Comparison of ENCODE assay signal across 8 cellular contexts in the genomic region with DNA sequence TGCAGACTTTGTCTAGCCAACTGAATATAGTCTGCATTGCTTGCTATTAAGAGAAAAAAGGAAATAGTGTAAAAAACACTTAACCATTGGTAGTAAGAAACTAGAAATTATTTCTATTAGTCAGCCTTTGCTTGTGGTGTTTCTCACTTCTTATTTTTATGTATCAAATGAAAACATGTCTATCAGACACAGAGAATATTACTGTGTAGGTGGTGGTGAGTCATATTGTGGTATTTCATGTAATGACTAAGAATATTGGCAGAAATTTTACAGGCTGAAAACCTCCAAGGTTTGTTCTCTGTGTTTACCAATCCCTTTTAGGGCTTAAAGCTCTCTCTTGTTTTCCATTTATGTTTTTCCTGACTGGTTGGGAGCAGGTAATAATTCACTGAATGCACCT.
DNase-seq lines count a peak whose midpoint lies in the region; ATAC-seq and TF ChIP-seq lines count a peak whose summit lies in the region.

No MANE protein-coding gene starts in this region.

- H2BK120ac ChIP-seq in IMR-90 (ENCODE audit: low read depth, low read length): no peak overlapping the region
- H2BK120ac ChIP-seq in mesenchymal stem cell (ENCODE audit: low read depth, low read length): no peak overlapping the region

- DNase-seq in GM10266 (ENCODE audit: extremely low spot score) (peak; percentile 59), IMR-90 (peak; percentile 93), astrocyte of the spinal cord (ENCODE audit: low read depth, low spot score) (peak; percentile 93), mesenchymal stem cell (peak; percentile 69), mesenteric fat pad (ENCODE audit: low spot score) (no peak), BE2C (no peak)
- DNase-seq in effector CD4-positive, alpha-beta T cell: no peak

- no peaks in the 10 kb centered on the region for H4K20me1 ChIP-seq in IMR-90 (ENCODE audit: insufficient read depth, low read length)

- H3K18ac ChIP-seq in IMR-90 (ENCODE audit: low read depth, low read length) (no peak overlapping the region), mesenchymal stem cell (ENCODE audit: low read depth in 1 of 2, low read length in 2 of 2) (no peak overlapping the region)

- TF ChIP-seq RAD21 in IMR-90 (IDR thresholded peaks at IDR 0.05; ENCODE audit: low read length): no peak

- H3K27me3 ChIP-seq in IMR-90 (ENCODE audit: control insufficient read depth, insufficient read depth, low read length) (no peaks in the 10 kb centered on the region), mesenchymal stem cell (ENCODE audit: control insufficient read depth in 1 of 2, insufficient read depth in 1 of 2, low read length in 2 of 2) (no peaks in the 10 kb centered on the region), BE2C (no peaks in the 10 kb centered on the region)

- intact Hi-C loops in IMR-90 (cut with micrococcal nuclease): no loop called here

- no peak overlapping the region for H4K5ac ChIP-seq in IMR-90 (ENCODE audit: low read depth, low read length)

- POLR2A ChIA-PET in IMR-90 (lab: Charles Lee; ENCODE audit: unreplicated experiment): no interaction called here

- H3K23ac ChIP-seq in IMR-90 (ENCODE audit: low read depth, low read length) (no peak overlapping the region), mesenchymal stem cell (ENCODE audit: low read length in 2 of 2) (no peak overlapping the region)

- H2AFZ ChIP-seq in IMR-90 (replicated peaks; ENCODE audit: low read length, poor library complexity): no peak overlapping the region
- H2AFZ ChIP-seq in mesenchymal stem cell (ENCODE audit: low read depth, low read length): no peak overlapping the region

- BruUV-seq in IMR-90 (replicated peaks; lab: Mats Ljungman, UMichigan): no TSS peak

- in situ Hi-C loops in IMR-90 (cut with MboI; ENCODE audit: low sequenced_read_pairs): no loop called here
- in situ Hi-C loops in astrocyte of the spinal cord (cut with HindIII; ENCODE audit: low sequenced_read_pairs): no loop called here

- no peak overlapping the region for H4K91ac ChIP-seq in IMR-90 (ENCODE audit: insufficient read depth, low read depth, low read length)
- H4K91ac ChIP-seq in mesenchymal stem cell (ENCODE audit: low read length): no peak overlapping the region

- H2BK15ac ChIP-seq in IMR-90 (ENCODE audit: low read depth, low read length): no peak overlapping the region
- H2BK15ac ChIP-seq in mesenchymal stem cell (ENCODE audit: low read depth, poor library complexity, severe bottlenecking): no peak overlapping the region

- TF ChIP-seq CTCF in GM10266 (IDR thresholded peaks at IDR 0.05; ENCODE audit: control insufficient read depth, insufficient read depth, low read depth, missing control alignments) (no peak), IMR-90 (conservative IDR thresholded peaks at IDR 0.05; ENCODE audit: low read depth, low read length) (no peak), astrocyte of the spinal cord (IDR thresholded peaks at IDR 0.05; ENCODE audit: low read depth, low read length) (no peak), BE2C (IDR thresholded peaks at IDR 0.05; ENCODE audit: low read depth, low read length) (no peak)

- no peak overlapping the region for H3K4ac ChIP-seq in IMR-90 (ENCODE audit: low read depth, low read length)
- H3K4ac ChIP-seq in mesenchymal stem cell (ENCODE audit: low read depth in 1 of 2, low read length in 2 of 2): no peak overlapping the region

- H3K56ac ChIP-seq in IMR-90 (ENCODE audit: extremely low read depth, insufficient read depth, low read length): no peak overlapping the region

- dilution Hi-C loops in IMR-90 (cut with HindIII; ENCODE audit: low sequenced_read_pairs, unreplicated experiment): no loop called here

- peaks cover 8% of the 10 kb centered on the region for H3K9me1 ChIP-seq in IMR-90 (ENCODE audit: insufficient read depth, low read length)

- H2BK20ac ChIP-seq in IMR-90 (ENCODE audit: low read depth, low read length): no peak overlapping the region

- no peak for TF ChIP-seq POLR2A in IMR-90 (IDR thresholded peaks at IDR 0.05; ENCODE audit: low read depth, low read length)

- H3K9ac ChIP-seq in IMR-90 (ENCODE audit: low read depth, low read length): no peak overlapping the region
- H3K9ac ChIP-seq in mesenchymal stem cell (ENCODE audit: low read length): peak overlapping the region; percentile 49

- H4K8ac ChIP-seq in IMR-90 (ENCODE audit: low read depth in 2 of 2, low read length in 2 of 2) (peak overlapping the region in 1 of 2 experiments; percentile 18; a peak in 1 of 4 replicates), mesenchymal stem cell (ENCODE audit: low read length) (no peak overlapping the region)

- no peak overlapping the region for H3K4me3 ChIP-seq in IMR-90 (ENCODE audit: insufficient read depth, low read depth, low read length)
- H3K4me3 ChIP-seq in astrocyte of the spinal cord (ENCODE audit: low read depth, low read length): no peak overlapping the region
- H3K4me3 ChIP-seq in mesenchymal stem cell (ENCODE audit: insufficient read depth in 1 of 2, low read depth in 1 of 2, low read length in 2 of 2): no peak overlapping the region
- H3K4me3 ChIP-seq in BE2C (ENCODE audit: low read depth, low read length): no peak overlapping the region

- H3K79me1 ChIP-seq in IMR-90 (ENCODE audit: low read depth in 1 of 2, low read length in 2 of 2) (no peaks in the 10 kb centered on the region), mesenchymal stem cell (replicated peaks; ENCODE audit: low read length, poor library complexity, severe bottlenecking) (peaks cover 5% of the 10 kb centered on the region)

- H3K9me3 ChIP-seq in IMR-90 (ENCODE audit: control insufficient read depth, insufficient read depth, low read length) (no peaks in the 10 kb centered on the region), mesenchymal stem cell (ENCODE audit: control insufficient read depth, low read length) (no peaks in the 10 kb centered on the region), BE2C (no peaks in the 10 kb centered on the region)

- H2BK12ac ChIP-seq in mesenchymal stem cell (ENCODE audit: low read length in 2 of 2): no peak overlapping the region

- H3K4me2 ChIP-seq in IMR-90 (ENCODE audit: low read depth, low read length) (peak overlapping the region; percentile 37; the same call in 1 of the 2 replicates), mesenchymal stem cell (ENCODE audit: low read length, poor library complexity, severe bottlenecking) (no peak overlapping the region)

- no peak overlapping the region for H3K14ac ChIP-seq in IMR-90 (replicated peaks; ENCODE audit: low read depth, low read length)
- no peak overlapping the region for H3K14ac ChIP-seq in mesenchymal stem cell (ENCODE audit: low read length in 2 of 2)

- H3K4me1 ChIP-seq in IMR-90 (ENCODE audit: control insufficient read depth, insufficient read depth, low read length) (peaks cover 12% of the 10 kb centered on the region), mesenchymal stem cell (ENCODE audit: control insufficient read depth, insufficient read depth, low read depth, low read length) (peaks cover 7% of the 10 kb centered on the region), BE2C (no peaks in the 10 kb centered on the region; the same call in 1 of the 2 replicates)

- CTCF ChIA-PET in IMR-90 (lab: Yijun Ruan, JAX): interaction anchor here (0.5 kb wide), 1 partner anchor 73 kb away, joined by 3 read pairs; no protein-coding TSS in a partner anchor

- H3K27ac ChIP-seq in IMR-90 (ENCODE audit: insufficient read depth, low read length): peak overlapping the region; percentile 26; the same call in 1 of the 2 replicates
- peak overlapping the region; percentile 73 for H3K27ac ChIP-seq in mesenchymal stem cell (ENCODE audit: low read length, poor library complexity, severe bottlenecking)

- peak overlapping the region; percentile 65 for H2BK5ac ChIP-seq in IMR-90 (ENCODE audit: low read depth, low read length, poor library complexity, severe bottlenecking)
- no peak overlapping the region for H2BK5ac ChIP-seq in mesenchymal stem cell (ENCODE audit: low read depth, low read length, poor library complexity, severe bottlenecking)

- no peak overlapping the region for H2AK5ac ChIP-seq in IMR-90 (ENCODE audit: low read depth, low read length)
- no peak overlapping the region for H2AK5ac ChIP-seq in mesenchymal stem cell (ENCODE audit: low read length, severe bottlenecking)

- ATAC-seq in GM21576 (IDR thresholded peaks at IDR 0.05; ENCODE audit: unreplicated experiment) (peak; percentile 91), IMR-90 (ENCODE audit: low read depth) (peak; percentile 66)

- H2AK9ac ChIP-seq in IMR-90 (replicated peaks; ENCODE audit: low read depth, low read length, poor library complexity): no peak overlapping the region

- no peaks in the 10 kb centered on the region for H3K36me3 ChIP-seq in IMR-90 (ENCODE audit: control insufficient read depth, insufficient read depth, low read length)
- H3K36me3 ChIP-seq in mesenchymal stem cell (ENCODE audit: control insufficient read depth in 1 of 2, insufficient read depth in 2 of 2, low read depth in 1 of 2, low read length in 2 of 2): no peaks in the 10 kb centered on the region
- H3K36me3 ChIP-seq in BE2C: no peaks in the 10 kb centered on the region

TF ChIP-seq in IMR-90, 13 proteins besides CTCF, POLR2A, EP300 and RAD21:
- TF ChIP-seq BHLHE40 (IDR thresholded peaks at IDR 0.05; ENCODE audit: low read depth, low read length): 0 out of 2 replicates have a peak, but pooled peaks have one; percentile 5
- no peak for TF ChIP-seq MAZ (IDR thresholded peaks at IDR 0.05; ENCODE audit: borderline replicate concordance, low read depth, low read length)
- TF ChIP-seq FOS (IDR thresholded peaks at IDR 0.05; ENCODE audit: low read depth, low read length): peak; percentile 94
- TF ChIP-seq, protein P1, sequence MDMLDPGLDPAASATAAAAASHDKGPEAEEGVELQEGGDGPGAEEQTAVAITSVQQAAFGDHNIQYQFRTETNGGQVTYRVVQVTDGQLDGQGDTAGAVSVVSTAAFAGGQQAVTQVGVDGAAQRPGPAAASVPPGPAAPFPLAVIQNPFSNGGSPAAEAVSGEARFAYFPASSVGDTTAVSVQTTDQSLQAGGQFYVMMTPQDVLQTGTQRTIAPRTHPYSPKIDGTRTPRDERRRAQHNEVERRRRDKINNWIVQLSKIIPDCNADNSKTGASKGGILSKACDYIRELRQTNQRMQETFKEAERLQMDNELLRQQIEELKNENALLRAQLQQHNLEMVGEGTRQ (IDR thresholded peaks at IDR 0.05; ENCODE audit: low read depth, low read length): no peak
TF ChIP-seq in IMR-90: peak in this region for 2.

Comparison
In these comparisons a context has a peak if more than half of its experiments do, and no peak if none do; other contexts are left out.
1. DNase-seq: peak in GM10266 (single experiment), IMR-90 (single experiment), astrocyte of the spinal cord (single experiment) and mesenchymal stem cell (single experiment); none in effector CD4-positive, alpha-beta T cell (single experiment), mesenteric fat pad (single experiment) and BE2C (single experiment).